ENCODE assay signal across 28 cellular contexts in genomic region chr20:33236351-33236750, GRCh38. TPM values are rescaled to one million over a fixed set of nuclear protein-coding genes. Genes with fewer than 3 reads are reported as not detected.
"Had no signal": no experiment of that assay in that cellular context is flagged by ENCODE, and none has a peak within 500 bp of the region (broad histone marks: within the 10 kb centered on the region; RNA-seq: fewer than 3 reads in every experiment).

No MANE protein-coding gene starts in this region.

- H3K4me2 ChIP-seq: hepatocyte had no signal

- H3K4me3 ChIP-seq: coronary artery, dorsolateral prefrontal cortex, esophagus muscularis mucosa, gastroesophageal sphincter, heart left ventricle, hepatocyte, left ventricle myocardium inferior, lower lobe of right lung, mucosa of descending colon had no signal

- H3K27ac ChIP-seq: coronary artery, dorsolateral prefrontal cortex, esophagus muscularis mucosa, foreskin keratinocyte, gastroesophageal sphincter, heart left ventricle, hepatocyte, left ventricle myocardium inferior, lower lobe of right lung had no signal

- ATAC-seq: foreskin keratinocyte; gastroesophageal sphincter; heart left ventricle; left colon; left lobe of liver; lower lobe of right lung; mucosa of descending colon; naive thymus-derived CD8-positive, alpha-beta T cell had no signal

- H3K4me1 ChIP-seq: esophagus muscularis mucosa, foreskin keratinocyte, gastroesophageal sphincter, heart left ventricle, left ventricle myocardium inferior, lower lobe of right lung had no signal

- H3K36me3 Mint-ChIP-seq: immature natural killer cell; mesothelial cell of epicardium; naive B cell; naive thymus-derived CD8-positive, alpha-beta T cell had no signal

- H3K4me3 Mint-ChIP-seq: immature natural killer cell; mesothelial cell of epicardium; naive B cell; naive thymus-derived CD8-positive, alpha-beta T cell had no signal

- FAIRE-seq: endothelial cell of umbilical vein, frontal cortex, kidney had no signal

- H3K27ac Mint-ChIP-seq: immature natural killer cell, mesothelial cell of epicardium, naive B cell had no signal

- H3K4me1 Mint-ChIP-seq: mesothelial cell of epicardium, naive B cell had no signal

- H3K9me3 ChIP-seq: esophagus muscularis mucosa, gastroesophageal sphincter, heart left ventricle, left ventricle myocardium inferior, lower lobe of right lung, mucosa of descending colon had no signal

- H3K27me3 ChIP-seq: foreskin keratinocyte had no signal

- H3K9me3 Mint-ChIP-seq: immature natural killer cell; mesothelial cell of epicardium; naive B cell; naive thymus-derived CD8-positive, alpha-beta T cell had no signal

- DNase-seq: dermis blood vessel endothelial cell; dorsolateral prefrontal cortex; effector CD4-positive, alpha-beta T cell; effector memory CD4-positive, alpha-beta T cell; foreskin keratinocyte; heart left ventricle; hypothalamus; immature natural killer cell; islet precursor cell; kidney; kidney glomerular epithelial cell; left colon; left ventricle myocardium inferior; lower lobe of right lung; mesenchymal stem cell; mucosa of descending colon; naive B cell; naive thymus-derived CD8-positive, alpha-beta T cell had no signal

- H3K36me3 ChIP-seq: esophagus muscularis mucosa, gastroesophageal sphincter, heart left ventricle, left ventricle myocardium inferior, lower lobe of right lung had no signal

RNA-seq across cellular contexts. Expression of gene BPIFA1, which starts 0.6 kb away (rescaled TPM):
- polyA plus RNA-seq: endothelial cell of umbilical vein; esophagus; fibroblast of lung; foreskin keratinocyte; heart left ventricle; hepatocyte; immature natural killer cell; naive thymus-derived CD8-positive, alpha-beta T cell had no signal

RNA-seq across cellular contexts. Expression of gene BPIFA3, which starts 19.2 kb away (rescaled TPM):
- polyA plus RNA-seq: endothelial cell of umbilical vein; esophagus; fibroblast of lung; foreskin keratinocyte; heart left ventricle; hepatocyte; immature natural killer cell; naive thymus-derived CD8-positive, alpha-beta T cell had no signal

RNA-seq across cellular contexts. Expression of gene BPIFB1, which starts 46.7 kb away (rescaled TPM):
- polyA plus RNA-seq: endothelial cell of umbilical vein; fibroblast of lung; foreskin keratinocyte; immature natural killer cell; naive thymus-derived CD8-positive, alpha-beta T cell had no signal
